Comparison of ENCODE assay signal across 1 cellular context in the genomic region with DNA sequence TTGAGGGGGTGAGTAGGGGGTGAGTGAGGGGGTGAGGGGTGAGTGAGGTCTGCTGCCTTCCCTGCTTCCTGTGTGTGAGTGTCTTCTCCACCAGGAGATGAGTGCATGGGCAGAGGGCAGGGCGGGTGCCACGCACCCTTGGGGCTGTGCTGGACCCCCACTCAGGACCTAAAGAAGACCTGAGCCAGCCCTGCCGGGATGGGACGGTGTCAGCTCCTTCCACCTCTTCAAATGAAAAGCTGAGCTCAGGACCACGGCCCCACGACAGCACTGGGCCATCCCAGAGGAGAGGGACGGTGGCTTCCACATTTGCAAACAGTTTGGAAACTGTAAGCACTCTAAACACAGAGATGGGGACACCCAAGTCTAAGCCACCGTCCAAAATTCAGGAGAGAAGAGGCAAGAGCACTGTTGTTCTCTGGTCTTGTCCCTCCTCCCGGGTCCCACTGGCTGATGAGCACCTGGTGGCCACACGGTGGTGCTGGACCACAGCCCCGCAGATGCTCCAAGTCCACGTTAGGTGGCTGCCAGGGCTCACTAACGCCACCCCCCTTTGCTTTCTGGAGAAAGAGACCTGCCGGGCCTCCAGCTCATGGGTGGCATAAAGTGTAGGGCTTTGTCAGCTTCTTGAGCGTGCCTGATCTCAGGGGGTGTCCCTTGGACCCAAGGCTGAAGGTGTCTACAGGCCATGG.
TF ChIP-seq lines count a peak whose summit lies in the region.

No MANE protein-coding gene starts in this region.

TF ChIP-seq in HepG2, 621 proteins besides CTCF, POLR2A, EP300 and RAD21 (continues in another document):
- TF ChIP-seq TFDP1 (CRISPR knock-in tag; IDR thresholded peaks at IDR 0.05; ENCODE audit: borderline replicate concordance) (no peak), TBP (CRISPR knock-in tag; IDR thresholded peaks at IDR 0.05) (no peak), HOMEZ (CRISPR knock-in tag; IDR thresholded peaks at IDR 0.05; ENCODE audit: low read depth) (no peak), ZNF577 (CRISPR knock-in tag; IDR thresholded peaks at IDR 0.05; ENCODE audit: borderline replicate concordance, low read depth) (no peak), TOE1 (CRISPR knock-in tag; IDR thresholded peaks at IDR 0.05) (no peak), YEATS2 (CRISPR knock-in tag; IDR thresholded peaks at IDR 0.05; ENCODE audit: borderline replicate concordance) (no peak), CSRNP1 (CRISPR knock-in tag; IDR thresholded peaks at IDR 0.05) (no peak), DPF2 (CRISPR knock-in tag; IDR thresholded peaks at IDR 0.05; ENCODE audit: borderline replicate concordance, low read depth) (no peak), KMT2A (CRISPR knock-in tag; IDR thresholded peaks at IDR 0.05) (no peak), RFX1 (IDR thresholded peaks at IDR 0.05) (no peak), KLF9 (CRISPR knock-in tag; IDR thresholded peaks at IDR 0.05; ENCODE audit: low read depth) (no peak), ZBTB38 (CRISPR knock-in tag; IDR thresholded peaks at IDR 0.05) (no peak), ZNF564 (CRISPR knock-in tag; IDR thresholded peaks at IDR 0.05) (no peak), ZNF263 (CRISPR knock-in tag; IDR thresholded peaks at IDR 0.05) (peak; percentile 84), ZNF567 (CRISPR knock-in tag; IDR thresholded peaks at IDR 0.05; ENCODE audit: borderline replicate concordance) (no peak), ZNF331 (CRISPR knock-in tag; IDR thresholded peaks at IDR 0.05) (0 out of 2 replicates have a peak, but pooled peaks have one; percentile 15), DMAP1 (CRISPR knock-in tag; IDR thresholded peaks at IDR 0.05) (no peak), MNT (IDR thresholded peaks at IDR 0.05) (no peak), CHCHD3 (CRISPR knock-in tag; IDR thresholded peaks at IDR 0.05) (no peak), RAD51 (IDR thresholded peaks at IDR 0.05; ENCODE audit: borderline replicate concordance) (no peak), FOSL2 (CRISPR knock-in tag; IDR thresholded peaks at IDR 0.05) (no peak), STAG1 (CRISPR knock-in tag; IDR thresholded peaks at IDR 0.05) (peak; percentile 84), ZNF34 (CRISPR knock-in tag; IDR thresholded peaks at IDR 0.05; ENCODE audit: borderline replicate concordance) (no peak), IRF2 (CRISPR knock-in tag; IDR thresholded peaks at IDR 0.05) (no peak), ZFAT (CRISPR knock-in tag; conservative IDR thresholded peaks at IDR 0.05) (no peak), MAFG (CRISPR knock-in tag; IDR thresholded peaks at IDR 0.05) (no peak), CBX2 (IDR thresholded peaks at IDR 0.05; ENCODE audit: low read depth, low read length) (no peak), CBX2 (CRISPR knock-in tag; IDR thresholded peaks at IDR 0.05; ENCODE audit: low read depth) (no peak), PATZ1 (CRISPR knock-in tag; IDR thresholded peaks at IDR 0.05) (peak; percentile 31; the same call in 1 of the 2 replicates), SMC3 (IDR thresholded peaks at IDR 0.05; ENCODE audit: low read length) (peak; percentile 25; the same call in 1 of the 2 replicates), TCF12 (IDR thresholded peaks at IDR 0.05) (no peak), TCF12 (CRISPR knock-in tag; IDR thresholded peaks at IDR 0.05) (no peak), RBM22 (optimal IDR thresholded peaks at IDR 0.05; ENCODE audit: low read length) (no peak), PAWR (CRISPR knock-in tag; IDR thresholded peaks at IDR 0.05; ENCODE audit: borderline replicate concordance) (no peak), SP140L (CRISPR knock-in tag; IDR thresholded peaks at IDR 0.05; ENCODE audit: borderline replicate concordance) (no peak)
- TF ChIP-seq, protein P1, sequence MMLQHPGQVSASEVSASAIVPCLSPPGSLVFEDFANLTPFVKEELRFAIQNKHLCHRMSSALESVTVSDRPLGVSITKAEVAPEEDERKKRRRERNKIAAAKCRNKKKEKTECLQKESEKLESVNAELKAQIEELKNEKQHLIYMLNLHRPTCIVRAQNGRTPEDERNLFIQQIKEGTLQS (CRISPR knock-in tag; IDR thresholded peaks at IDR 0.05), result no peak
- TF ChIP-seq, protein P2, sequence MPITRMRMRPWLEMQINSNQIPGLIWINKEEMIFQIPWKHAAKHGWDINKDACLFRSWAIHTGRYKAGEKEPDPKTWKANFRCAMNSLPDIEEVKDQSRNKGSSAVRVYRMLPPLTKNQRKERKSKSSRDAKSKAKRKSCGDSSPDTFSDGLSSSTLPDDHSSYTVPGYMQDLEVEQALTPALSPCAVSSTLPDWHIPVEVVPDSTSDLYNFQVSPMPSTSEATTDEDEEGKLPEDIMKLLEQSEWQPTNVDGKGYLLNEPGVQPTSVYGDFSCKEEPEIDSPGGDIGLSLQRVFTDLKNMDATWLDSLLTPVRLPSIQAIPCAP (CRISPR knock-in tag; IDR thresholded peaks at IDR 0.05; ENCODE audit: low read depth), result no peak
- TF ChIP-seq, protein P3, sequence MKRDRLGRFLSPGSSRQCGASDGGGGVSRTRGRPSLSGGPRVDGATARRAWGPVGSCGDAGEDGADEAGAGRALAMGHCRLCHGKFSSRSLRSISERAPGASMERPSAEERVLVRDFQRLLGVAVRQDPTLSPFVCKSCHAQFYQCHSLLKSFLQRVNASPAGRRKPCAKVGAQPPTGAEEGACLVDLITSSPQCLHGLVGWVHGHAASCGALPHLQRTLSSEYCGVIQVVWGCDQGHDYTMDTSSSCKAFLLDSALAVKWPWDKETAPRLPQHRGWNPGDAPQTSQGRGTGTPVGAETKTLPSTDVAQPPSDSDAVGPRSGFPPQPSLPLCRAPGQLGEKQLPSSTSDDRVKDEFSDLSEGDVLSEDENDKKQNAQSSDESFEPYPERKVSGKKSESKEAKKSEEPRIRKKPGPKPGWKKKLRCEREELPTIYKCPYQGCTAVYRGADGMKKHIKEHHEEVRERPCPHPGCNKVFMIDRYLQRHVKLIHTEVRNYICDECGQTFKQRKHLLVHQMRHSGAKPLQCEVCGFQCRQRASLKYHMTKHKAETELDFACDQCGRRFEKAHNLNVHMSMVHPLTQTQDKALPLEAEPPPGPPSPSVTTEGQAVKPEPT (CRISPR knock-in tag; IDR thresholded peaks at IDR 0.05; ENCODE audit: low read depth), result no peak
- TF ChIP-seq, protein P4, sequence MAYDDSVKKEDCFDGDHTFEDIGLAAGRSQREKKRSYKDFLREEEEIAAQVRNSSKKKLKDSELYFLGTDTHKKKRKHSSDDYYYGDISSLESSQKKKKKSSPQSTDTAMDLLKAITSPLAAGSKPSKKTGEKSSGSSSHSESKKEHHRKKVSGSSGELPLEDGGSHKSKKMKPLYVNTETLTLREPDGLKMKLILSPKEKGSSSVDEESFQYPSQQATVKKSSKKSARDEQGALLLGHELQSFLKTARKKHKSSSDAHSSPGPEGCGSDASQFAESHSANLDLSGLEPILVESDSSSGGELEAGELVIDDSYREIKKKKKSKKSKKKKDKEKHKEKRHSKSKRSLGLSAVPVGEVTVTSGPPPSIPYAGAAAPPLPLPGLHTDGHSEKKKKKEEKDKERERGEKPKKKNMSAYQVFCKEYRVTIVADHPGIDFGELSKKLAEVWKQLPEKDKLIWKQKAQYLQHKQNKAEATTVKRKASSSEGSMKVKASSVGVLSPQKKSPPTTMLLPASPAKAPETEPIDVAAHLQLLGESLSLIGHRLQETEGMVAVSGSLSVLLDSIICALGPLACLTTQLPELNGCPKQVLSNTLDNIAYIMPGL (CRISPR knock-in tag; IDR thresholded peaks at IDR 0.05; ENCODE audit: borderline replicate concordance in 1 of 2, low read depth in 1 of 2), result no peak
- TF ChIP-seq, protein P5, sequence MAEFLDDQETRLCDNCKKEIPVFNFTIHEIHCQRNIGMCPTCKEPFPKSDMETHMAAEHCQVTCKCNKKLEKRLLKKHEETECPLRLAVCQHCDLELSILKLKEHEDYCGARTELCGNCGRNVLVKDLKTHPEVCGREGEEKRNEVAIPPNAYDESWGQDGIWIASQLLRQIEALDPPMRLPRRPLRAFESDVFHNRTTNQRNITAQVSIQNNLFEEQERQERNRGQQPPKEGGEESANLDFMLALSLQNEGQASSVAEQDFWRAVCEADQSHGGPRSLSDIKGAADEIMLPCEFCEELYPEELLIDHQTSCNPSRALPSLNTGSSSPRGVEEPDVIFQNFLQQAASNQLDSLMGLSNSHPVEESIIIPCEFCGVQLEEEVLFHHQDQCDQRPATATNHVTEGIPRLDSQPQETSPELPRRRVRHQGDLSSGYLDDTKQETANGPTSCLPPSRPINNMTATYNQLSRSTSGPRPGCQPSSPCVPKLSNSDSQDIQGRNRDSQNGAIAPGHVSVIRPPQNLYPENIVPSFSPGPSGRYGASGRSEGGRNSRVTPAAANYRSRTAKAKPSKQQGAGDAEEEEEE (CRISPR knock-in tag; IDR thresholded peaks at IDR 0.05; ENCODE audit: borderline replicate concordance), result no peak
